In the genomic region with DNA sequence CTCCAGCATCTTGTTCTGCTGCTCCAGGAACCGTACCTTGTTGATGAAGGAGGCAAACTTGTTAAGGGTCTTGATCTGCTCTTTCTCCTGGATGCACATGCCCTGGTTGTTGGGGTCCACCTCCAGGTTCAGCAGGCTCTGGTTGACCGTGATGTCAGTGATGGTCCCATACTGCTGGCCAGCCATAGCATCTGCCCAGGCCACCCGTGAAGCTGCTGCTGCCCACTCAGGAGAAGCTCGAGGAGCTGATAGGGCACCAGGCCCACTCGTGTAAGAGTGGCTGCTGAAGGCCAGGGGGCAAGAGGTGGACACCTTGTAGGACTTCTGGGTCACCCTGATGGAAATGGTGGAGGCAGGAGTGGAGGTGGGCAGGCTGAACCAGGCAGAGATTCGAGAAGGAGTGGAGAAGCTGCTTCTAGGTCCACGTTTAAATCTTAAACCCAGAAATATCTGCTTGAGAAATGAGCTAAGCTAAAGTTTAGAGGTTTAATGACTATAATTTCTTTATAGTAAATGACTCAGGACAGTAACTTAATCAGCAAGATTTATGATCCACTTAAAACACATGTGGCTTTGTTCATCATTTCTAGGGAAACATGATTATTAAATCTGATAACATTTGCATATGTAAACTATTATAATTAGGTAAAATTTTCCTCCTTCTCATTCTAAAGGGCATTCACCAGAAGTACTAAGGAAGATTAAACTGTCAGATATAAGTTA, we compare ENCODE assay signal across 19 cellular contexts.
"Had no signal": no experiment of that assay in that cellular context is flagged by ENCODE, and none has a peak within 500 bp of the region (broad histone marks: within the 10 kb centered on the region; RNA-seq: fewer than 3 reads in every experiment).

No MANE protein-coding gene starts in this region.

- H3K4me1 Mint-ChIP-seq: naive thymus-derived CD8-positive, alpha-beta T cell; nephron progenitor cell had no signal

- H3K36me3 Mint-ChIP-seq: naive thymus-derived CD8-positive, alpha-beta T cell had no signal

- H3K27ac Mint-ChIP-seq: naive thymus-derived CD8-positive, alpha-beta T cell; nephron progenitor cell; progenitor cell of endocrine pancreas had no signal

- ATAC-seq: gastrocnemius medialis; left lung; lower lobe of right lung; naive thymus-derived CD8-positive, alpha-beta T cell; right lobe of liver had no signal

- H3K4me3 Mint-ChIP-seq: naive thymus-derived CD8-positive, alpha-beta T cell; nephron progenitor cell had no signal

- H3K9me3 ChIP-seq: gastrocnemius medialis, left lung, lower lobe of right lung, right lobe of liver, stomach, thyroid gland, vagina had no signal

- H3K27ac ChIP-seq: dorsolateral prefrontal cortex, gastrocnemius medialis, left lung, lower lobe of right lung, parathyroid adenoma, right lobe of liver, stomach, thyroid gland, vagina had no signal

- H3K4me1 ChIP-seq: gastrocnemius medialis, left lung, lower lobe of right lung, parathyroid adenoma, right lobe of liver, stomach, thyroid gland, vagina had no signal

- H3K4me3 ChIP-seq: dorsolateral prefrontal cortex, gastrocnemius medialis, left lung, lower lobe of right lung, right lobe of liver, stomach, thyroid gland, vagina had no signal

- DNase-seq: dorsolateral prefrontal cortex; effector CD4-positive, alpha-beta T cell; gastrocnemius medialis; head of caudate nucleus; lower lobe of right lung; naive thymus-derived CD8-positive, alpha-beta T cell; nephron progenitor cell; right lobe of liver; small intestine; stimulated activated CD4-positive, alpha-beta T cell treated with anti-CD3 and anti-CD28 coated beads, Interleukin-15, amount 100 ng/mL, for 24 hours; stimulated activated CD4-positive, alpha-beta T cell treated with anti-CD3 and anti-CD28 coated beads, Interleukin-2, amount 100 ng/mL, for 48 hours; stimulated activated naive CD4-positive, alpha-beta T cell treated with Interleukin-2 at 50 U/mL for 16 hours; stomach; thyroid gland; trophoblast cell had no signal

- H3K36me3 ChIP-seq: gastrocnemius medialis, left lung, lower lobe of right lung, right lobe of liver, stomach, thyroid gland, vagina had no signal

- H2AFZ ChIP-seq: parathyroid adenoma had no signal

- H3K9ac ChIP-seq: parathyroid adenoma had no signal

- H3K27me3 ChIP-seq: gastrocnemius medialis, left lung, right lobe of liver, stomach, thyroid gland, vagina had no signal
